Comparison of ENCODE assay signal across 8 cellular contexts in genomic region chr7:130894146-130895005, GRCh38.
DNase-seq lines count a peak whose midpoint lies in the region; ATAC-seq and TF ChIP-seq lines count a peak whose summit lies in the region.

No MANE protein-coding gene starts in this region.

- intact Hi-C loops in sciatic nerve (cut with DNase I), result loop anchor here (10.0 kb wide), 2 partner anchors 150 to 530 kb away; no protein-coding TSS in a partner anchor

- peak; percentile 44 for DNase-seq in NCI-H82 (lab: John Stamatoyannopoulos, UW)
- no peak for DNase-seq in NCI-H82 treated with DMSO at 0.1 percent for 48 hours (lab: John Stamatoyannopoulos, UW; ENCODE audit: unreplicated experiment)
- DNase-seq in T1000 (lab: John Stamatoyannopoulos, UW), result peak; percentile 58
- DNase-seq in fibroblast of the aortic adventitia (ENCODE audit: low read depth), result peak; percentile 63
- DNase-seq in sciatic nerve (ENCODE audit: low spot score), result peak; percentile 77
- DNase-seq in germinal center (ENCODE audit: low spot score), result no peak

- ATAC-seq in sciatic nerve (peak; percentile 27), GM19023 (IDR thresholded peaks at IDR 0.05; ENCODE audit: unreplicated experiment) (no peak), GM18873 (IDR thresholded peaks at IDR 0.05; ENCODE audit: low FRiP score, unreplicated experiment) (no peak)

- peak overlapping the region; percentile 10 for H3K4me3 ChIP-seq in fibroblast of the aortic adventitia (ENCODE audit: low read depth, low read length)

- TF ChIP-seq CTCF in fibroblast of the aortic adventitia (IDR thresholded peaks at IDR 0.05; ENCODE audit: insufficient read depth, low read length), result no peak

Comparison
In these comparisons a context has a peak if more than half of its experiments do, and no peak if none do; other contexts are left out.
1. DNase-seq: peak in NCI-H82 (single experiment), T1000 (single experiment), fibroblast of the aortic adventitia (single experiment) and sciatic nerve (single experiment); none in NCI-H82 treated with DMSO at 0.1 percent for 48 hours (single experiment) and germinal center (single experiment).